In genomic region chr9:97480174-97480573, GRCh38 we compare ENCODE assay signal across 16 cellular contexts.
"Had no signal": no experiment of that assay in that cellular context is flagged by ENCODE, and none has a peak within 500 bp of the region (broad histone marks: within the 10 kb centered on the region; RNA-seq: fewer than 3 reads in every experiment).

No MANE protein-coding gene starts in this region.

- DNase-seq: activated CD4-positive, alpha-beta memory T cell treated with anti-CD3 and anti-CD28 coated beads for 36 hours; activated naive CD4-positive, alpha-beta T cell treated with Interleukin-2 at 50 U/mL for 16 hours; brain microvascular endothelial cell; central memory CD4-positive, alpha-beta T cell; colonic mucosa; heart right ventricle; kidney glomerular epithelial cell; sigmoid colon; stimulated activated CD4-positive, alpha-beta T cell treated with anti-CD3 and anti-CD28 coated beads, Interleukin-4, amount 100 ng/mL, for 24 hours; stomach; SW 1271; T-helper 2 cell had no signal

- H3K4me1 Mint-ChIP-seq: activated T-helper 17 cell treated with anti-CD3 and anti-CD28 coated beads, Interleukin-2, amount 50 U/mL, for 72 hours; stimulated activated effector memory CD8-positive, alpha-beta T cell treated with anti-CD3 and anti-CD28 coated beads, Interleukin-12 subunit alpha, Interleukin-12 subunit beta, amount 100 ng/mL, for 72 hours had no signal

- H3K4me1 ChIP-seq: colonic mucosa had no signal

- ATAC-seq: activated T-helper 17 cell treated with anti-CD3 and anti-CD28 coated beads, Interleukin-2, amount 50 U/mL, for 72 hours; esophagus mucosa; natural killer cell treated with Interleukin-12 subunit alpha and Interleukin-12 subunit beta and Interleukin-15 and Interleukin-18, amount 100 ng/mL, for 72 hours; stimulated activated effector memory CD8-positive, alpha-beta T cell treated with anti-CD3 and anti-CD28 coated beads, Interleukin-12 subunit alpha, Interleukin-12 subunit beta, amount 100 ng/mL, for 72 hours had no signal

- H3K36me3 ChIP-seq: brain microvascular endothelial cell, colonic mucosa had no signal

- H3K9me3 ChIP-seq: colonic mucosa, sigmoid colon, stomach had no signal

- H3K27ac ChIP-seq: brain microvascular endothelial cell, colonic mucosa, heart right ventricle, sigmoid colon, stomach had no signal

- H3K27me3 ChIP-seq: brain microvascular endothelial cell, colonic mucosa, heart right ventricle, sigmoid colon, stomach had no signal

- H3K27ac Mint-ChIP-seq: activated CD4-positive, alpha-beta memory T cell treated with anti-CD3 and anti-CD28 coated beads for 36 hours; activated T-helper 17 cell treated with anti-CD3 and anti-CD28 coated beads, Interleukin-2, amount 50 U/mL, for 72 hours; natural killer cell treated with Interleukin-12 subunit alpha and Interleukin-12 subunit beta and Interleukin-15 and Interleukin-18, amount 100 ng/mL, for 72 hours; stimulated activated effector memory CD8-positive, alpha-beta T cell treated with anti-CD3 and anti-CD28 coated beads, Interleukin-12 subunit alpha, Interleukin-12 subunit beta, amount 100 ng/mL, for 72 hours had no signal

- H3K9me3 Mint-ChIP-seq: activated T-helper 17 cell treated with anti-CD3 and anti-CD28 coated beads, Interleukin-2, amount 50 U/mL, for 72 hours; natural killer cell treated with Interleukin-12 subunit alpha and Interleukin-12 subunit beta and Interleukin-15 and Interleukin-18, amount 100 ng/mL, for 72 hours; stimulated activated effector memory CD8-positive, alpha-beta T cell treated with anti-CD3 and anti-CD28 coated beads, Interleukin-12 subunit alpha, Interleukin-12 subunit beta, amount 100 ng/mL, for 72 hours had no signal

- H3K4me3 ChIP-seq: colonic mucosa, heart right ventricle, sigmoid colon, stomach had no signal

- H3K4me3 Mint-ChIP-seq: activated CD4-positive, alpha-beta memory T cell treated with anti-CD3 and anti-CD28 coated beads for 36 hours; activated T-helper 17 cell treated with anti-CD3 and anti-CD28 coated beads, Interleukin-2, amount 50 U/mL, for 72 hours; natural killer cell treated with Interleukin-12 subunit alpha and Interleukin-12 subunit beta and Interleukin-15 and Interleukin-18, amount 100 ng/mL, for 72 hours; stimulated activated effector memory CD8-positive, alpha-beta T cell treated with anti-CD3 and anti-CD28 coated beads, Interleukin-12 subunit alpha, Interleukin-12 subunit beta, amount 100 ng/mL, for 72 hours had no signal

- H3K27me3 Mint-ChIP-seq: activated CD4-positive, alpha-beta memory T cell treated with anti-CD3 and anti-CD28 coated beads for 36 hours; activated T-helper 17 cell treated with anti-CD3 and anti-CD28 coated beads, Interleukin-2, amount 50 U/mL, for 72 hours; natural killer cell treated with Interleukin-12 subunit alpha and Interleukin-12 subunit beta and Interleukin-15 and Interleukin-18, amount 100 ng/mL, for 72 hours had no signal
